ENCODE assay signal across 1 cellular context in genomic region chr9:100492952-100493351, GRCh38.
TF ChIP-seq lines count a peak whose summit lies in the region.

No MANE protein-coding gene starts in this region.

TF ChIP-seq in H1, 55 proteins besides CTCF, POLR2A, EP300 and RAD21:
- TF ChIP-seq BACH1 (IDR thresholded peaks at IDR 0.05; ENCODE audit: low read length): no peak
- TF ChIP-seq POU5F1 (IDR thresholded peaks at IDR 0.05; ENCODE audit: low read depth, low read length): no peak
- no peak for TF ChIP-seq SP2 (IDR thresholded peaks at IDR 0.05; ENCODE audit: low read length)
- TF ChIP-seq USF2 (IDR thresholded peaks at IDR 0.05; ENCODE audit: low read length): no peak
- TF ChIP-seq MAX (IDR thresholded peaks at IDR 0.05): no peak
- no peak for TF ChIP-seq SIRT6 (IDR thresholded peaks at IDR 0.05; ENCODE audit: low read length)
- no peak for TF ChIP-seq SP1 (IDR thresholded peaks at IDR 0.05; ENCODE audit: low read depth, low read length)
- TF ChIP-seq GABPA (IDR thresholded peaks at IDR 0.05; ENCODE audit: borderline replicate concordance, insufficient read depth, low read length): no peak
- no peak for TF ChIP-seq CTBP2 (IDR thresholded peaks at IDR 0.05; ENCODE audit: borderline replicate concordance, insufficient read depth, insufficient read length, low read length)
- no peak for TF ChIP-seq PHF8 (conservative IDR thresholded peaks at IDR 0.05; ENCODE audit: low read depth, low read length)
